In genomic region chr2:68423966-68424650, GRCh38 we compare ENCODE assay signal across 11 cellular contexts. TPM values are rescaled to one million over a fixed set of nuclear protein-coding genes. Genes with fewer than 3 reads are reported as not detected.
DNase-seq lines count a peak whose midpoint lies in the region; ATAC-seq and TF ChIP-seq lines count a peak whose summit lies in the region.
"Had no signal": no experiment of that assay in that cellular context is flagged by ENCODE, and none has a peak within 500 bp of the region (broad histone marks: within the 10 kb centered on the region; RNA-seq: fewer than 3 reads in every experiment).

No MANE protein-coding gene starts in this region.

- peaks cover 58% of the 10 kb centered on the region for H3K4me1 ChIP-seq in OCI-LY1 (ENCODE audit: insufficient read depth, low read length, severe bottlenecking)

- H3K9me3 ChIP-seq in OCI-LY1 (ENCODE audit: low read length), result no peaks in the 10 kb centered on the region

- H4K20me1 ChIP-seq in OCI-LY1 (ENCODE audit: insufficient read depth, low read length), result no peaks in the 10 kb centered on the region

- TF ChIP-seq CTCF in OCI-LY1 (IDR thresholded peaks at IDR 0.05; ENCODE audit: low read length) (no peak), endothelial cell (IDR thresholded peaks at IDR 0.05; ENCODE audit: unreplicated experiment) (no peak)

- no peaks in the 10 kb centered on the region for H3K36me3 ChIP-seq in OCI-LY1 (ENCODE audit: insufficient read depth, low read length)

- peak overlapping the region; percentile 30; the same call in 1 of the 2 replicates for H3K4me2 ChIP-seq in OCI-LY1 (ENCODE audit: low read length)

- peaks cover 2% of the 10 kb centered on the region for H3K4me1 Mint-ChIP-seq in T-helper 2 cell treated with Interferon-gamma antibody and Interleukin-4, amounts not matched to agents 5 μg/mL and 100 μg/mL, for 36 hours (ENCODE audit: low read depth)
- H3K4me1 Mint-ChIP-seq in endothelial cell (ENCODE audit: unreplicated experiment), result no peaks in the 10 kb centered on the region
- H3K4me1 Mint-ChIP-seq: neural crest cell had no signal

- no peak overlapping the region for H3K9ac ChIP-seq in OCI-LY1 (ENCODE audit: low read length)

- no peaks in the 10 kb centered on the region for H3K9me3 Mint-ChIP-seq in T-helper 2 cell treated with Interferon-gamma antibody and Interleukin-4, amounts not matched to agents 5 μg/mL and 100 μg/mL, for 36 hours
- H3K9me3 Mint-ChIP-seq in endothelial cell (ENCODE audit: unreplicated experiment), result no peaks in the 10 kb centered on the region
- H3K9me3 Mint-ChIP-seq: neural crest cell had no signal

- no peaks in the 10 kb centered on the region for H3K36me3 Mint-ChIP-seq in T-helper 2 cell treated with Interferon-gamma antibody and Interleukin-4, amounts not matched to agents 5 μg/mL and 100 μg/mL, for 36 hours (ENCODE audit: low read depth)
- H3K36me3 Mint-ChIP-seq in endothelial cell (ENCODE audit: low read depth, unreplicated experiment), result no peaks in the 10 kb centered on the region

- peak; percentile 82 for ATAC-seq in GM19043 (IDR thresholded peaks at IDR 0.05; ENCODE audit: low read depth, unreplicated experiment)
- ATAC-seq in HG03025 (IDR thresholded peaks at IDR 0.05; ENCODE audit: low FRiP score, unreplicated experiment), result peak; percentile 75

- no peaks in the 10 kb centered on the region for H3K9me2 ChIP-seq in OCI-LY1 (ENCODE audit: low read depth, low read length)

- peak overlapping the region; percentile 72 for H3K27ac ChIP-seq in OCI-LY1 (ENCODE audit: low read depth, low read length, poor library complexity, severe bottlenecking)
- H3K27ac ChIP-seq: epithelial cell of prostate had no signal

- no peaks in the 10 kb centered on the region for H3K27me3 Mint-ChIP-seq in T-helper 2 cell treated with Interferon-gamma antibody and Interleukin-4, amounts not matched to agents 5 μg/mL and 100 μg/mL, for 36 hours (ENCODE audit: low read depth)
- no peaks in the 10 kb centered on the region for H3K27me3 Mint-ChIP-seq in endothelial cell (ENCODE audit: unreplicated experiment)
- H3K27me3 Mint-ChIP-seq: stimulated activated naive CD8-positive, alpha-beta T cell treated with anti-CD3 and anti-CD28 coated beads, Interleukin-15, Interleukin-2, amounts not matched to agents 100 ng/mL and 50 ng/mL, for 24 hours had no signal

- H3K27me3 ChIP-seq in OCI-LY1 (ENCODE audit: insufficient read depth, low read length), result no peaks in the 10 kb centered on the region

- H3K79me2 ChIP-seq in OCI-LY1 (ENCODE audit: insufficient read depth, low read length), result no peaks in the 10 kb centered on the region

- no peak overlapping the region for H2AFZ ChIP-seq in OCI-LY1 (ENCODE audit: low read length)

- DNase-seq in AML-193 (lab: John Stamatoyannopoulos, UW) (peak; percentile 99 to 100), cortex of kidney (lab: John Stamatoyannopoulos, UW) (no peak), endothelial cell (ENCODE audit: low spot score) (no peak)
- DNase-seq in T-helper 2 cell treated with Interferon-gamma antibody and Interleukin-4, amounts not matched to agents 5 μg/mL and 100 μg/mL, for 36 hours (ENCODE audit: low spot score), result no peak
- DNase-seq in stimulated activated CD4-positive, alpha-beta T cell treated with anti-CD3 and anti-CD28 coated beads, Interleukin-4, amount 100 ng/mL, for 1 hour, result no peak

- H3K4me3 ChIP-seq in OCI-LY1 (ENCODE audit: low read depth, low read length, poor library complexity, severe bottlenecking), result no peak overlapping the region

- no peak overlapping the region for H3K4me3 Mint-ChIP-seq in T-helper 2 cell treated with Interferon-gamma antibody and Interleukin-4, amounts not matched to agents 5 μg/mL and 100 μg/mL, for 36 hours
- no peak overlapping the region for H3K4me3 Mint-ChIP-seq in endothelial cell (ENCODE audit: unreplicated experiment)
- H3K4me3 Mint-ChIP-seq: neural crest cell; stimulated activated naive CD8-positive, alpha-beta T cell treated with anti-CD3 and anti-CD28 coated beads, Interleukin-15, Interleukin-2, amounts not matched to agents 100 ng/mL and 50 ng/mL, for 24 hours had no signal

- no peak overlapping the region for H3K27ac Mint-ChIP-seq in T-helper 2 cell treated with Interferon-gamma antibody and Interleukin-4, amounts not matched to agents 5 μg/mL and 100 μg/mL, for 36 hours
- no peak overlapping the region for H3K27ac Mint-ChIP-seq in endothelial cell (ENCODE audit: unreplicated experiment)
- H3K27ac Mint-ChIP-seq: stimulated activated naive CD8-positive, alpha-beta T cell treated with anti-CD3 and anti-CD28 coated beads, Interleukin-15, Interleukin-2, amounts not matched to agents 100 ng/mL and 50 ng/mL, for 24 hours had no signal

- H3F3A ChIP-seq in OCI-LY1 (ENCODE audit: insufficient read depth, low read length), result no peaks in the 10 kb centered on the region

RNA-seq across cellular contexts. Expression of gene FBXO48, which starts 43.0 kb away (rescaled TPM):
- 1.6 TPM for total RNA-seq in endothelial cell (ENCODE audit: unreplicated experiment)

RNA-seq across cellular contexts. Expression of gene APLF, which starts 43.3 kb away (rescaled TPM):
- total RNA-seq in endothelial cell (ENCODE audit: unreplicated experiment), result 12.9 TPM

RNA-seq across cellular contexts. Expression of gene PLEK, which starts 59.0 kb away (rescaled TPM):
- total RNA-seq in endothelial cell (ENCODE audit: unreplicated experiment), result not detected
- total RNA-seq: neural crest cell had no signal

Comparison
In these comparisons a context has a peak if more than half of its experiments do, and no peak if none do; other contexts are left out.
1. DNase-seq: peak in AML-193 (2 of 2); none in T-helper 2 cell treated with Interferon-gamma antibody and Interleukin-4, amounts not matched to agents 5 μg/mL and 100 μg/mL, for 36 hours (single experiment), stimulated activated CD4-positive, alpha-beta T cell treated with anti-CD3 and anti-CD28 coated beads, Interleukin-4, amount 100 ng/mL, for 1 hour (single experiment), cortex of kidney (single experiment) and endothelial cell (single experiment).